In genomic region chr18:33194793-33195192, GRCh38 we compare ENCODE assay signal across 27 cellular contexts.
"Had no signal": no experiment of that assay in that cellular context is flagged by ENCODE, and none has a peak within 500 bp of the region (broad histone marks: within the 10 kb centered on the region; RNA-seq: fewer than 3 reads in every experiment).

No MANE protein-coding gene starts in this region.

- H3K36me3 ChIP-seq: stomach, suprapubic skin, thoracic aorta, thyroid gland, tibial artery, tibial nerve, transverse colon, upper lobe of left lung, upper lobe of right lung, uterus, vagina had no signal

- H3K27ac Mint-ChIP-seq: stimulated activated effector memory CD8-positive, alpha-beta T cell treated with anti-CD3 and anti-CD28 coated beads, Interleukin-12 subunit alpha, Interleukin-12 subunit beta, amount 100 ng/mL, for 72 hours; stimulated activated naive B cell treated with anti-CD40 and anti-IgM and Interleukin-4, amounts not matched to agents 10 μg/mL and 1 μg/mL and 100 μg/mL, for 72 hours; stimulated activated naive CD8-positive, alpha-beta T cell treated with anti-CD3 and anti-CD28 coated beads, Interleukin-15, amount 100 ng/mL, for 72 hours; stimulated activated naive CD8-positive, alpha-beta T cell treated with anti-CD3 and anti-CD28 coated beads, Interleukin-15, Interleukin-2, amounts not matched to agents 100 ng/mL and 50 ng/mL, for 24 hours; type B pancreatic cell had no signal

- H3K27me3 Mint-ChIP-seq: stimulated activated naive B cell treated with anti-CD40 and anti-IgM and Interleukin-4, amounts not matched to agents 10 μg/mL and 1 μg/mL and 100 μg/mL, for 72 hours; stimulated activated naive CD8-positive, alpha-beta T cell treated with anti-CD3 and anti-CD28 coated beads, Interleukin-15, amount 100 ng/mL, for 72 hours; stimulated activated naive CD8-positive, alpha-beta T cell treated with anti-CD3 and anti-CD28 coated beads, Interleukin-15, Interleukin-2, amounts not matched to agents 100 ng/mL and 50 ng/mL, for 24 hours had no signal

- H3K27ac ChIP-seq: stomach, suprapubic skin, testis, thoracic aorta, thyroid gland, tibial artery, tibial nerve, transverse colon, upper lobe of left lung, upper lobe of right lung, uterus, vagina had no signal

- DNase-seq: stimulated activated CD4-positive, alpha-beta T cell treated with anti-CD3 and anti-CD28 coated beads, Interleukin-2, amount 100 ng/mL, for 48 hours; stimulated activated CD4-positive, alpha-beta T cell treated with anti-CD3 and anti-CD28 coated beads, Interleukin-4, amount 100 ng/mL, for 1 hour; stimulated activated CD4-positive, alpha-beta T cell treated with anti-CD3 and anti-CD28 coated beads, Interleukin-4, amount 100 ng/mL, for 24 hours; stimulated activated CD4-positive, alpha-beta T cell treated with anti-CD3 and anti-CD28 coated beads, Interleukin-4, amount 100 ng/mL, for 4 hours; stimulated activated CD8-positive, alpha-beta memory T cell treated with anti-CD3 and anti-CD28 coated beads, Interleukin-4, amount 100 ng/mL, for 48 hours; stimulated activated naive B cell treated with anti-CD40 and anti-IgM and Interleukin-4, amounts not matched to agents 10 μg/mL and 1 μg/mL and 100 μg/mL, for 72 hours; stimulated activated naive CD4-positive, alpha-beta T cell; stimulated activated naive CD4-positive, alpha-beta T cell treated with Interleukin-2 at 50 U/mL for 16 hours; stimulated activated naive CD8-positive, alpha-beta T cell treated with anti-CD3 and anti-CD28 coated beads, Interleukin-15, amount 100 ng/mL, for 72 hours; stimulated activated naive CD8-positive, alpha-beta T cell treated with anti-CD3 and anti-CD28 coated beads, Interleukin-15, Interleukin-2, amounts not matched to agents 100 U/mL and 50 U/mL, for 24 hours; stomach; substantia nigra; testis; thyroid gland; tibial artery; transverse colon; trophoblast cell; upper lobe of left lung; upper lobe of right lung; uterus had no signal

- H3K4me3 ChIP-seq: stomach, suprapubic skin, testis, thoracic aorta, thyroid gland, tibial artery, tibial nerve, transverse colon, upper lobe of left lung, upper lobe of right lung, uterus, vagina had no signal

- H3K4me1 ChIP-seq: stomach, suprapubic skin, testis, thyroid gland, tibial artery, tibial nerve, transverse colon, upper lobe of left lung, upper lobe of right lung, uterus, vagina had no signal

- H3K36me3 Mint-ChIP-seq: stimulated activated effector memory CD8-positive, alpha-beta T cell treated with anti-CD3 and anti-CD28 coated beads, Interleukin-12 subunit alpha, Interleukin-12 subunit beta, amount 100 ng/mL, for 72 hours; stimulated activated naive B cell treated with anti-CD40 and anti-IgM and Interleukin-4, amounts not matched to agents 10 μg/mL and 1 μg/mL and 100 μg/mL, for 72 hours; type B pancreatic cell had no signal

- H3K4me3 Mint-ChIP-seq: stimulated activated effector memory CD8-positive, alpha-beta T cell treated with anti-CD3 and anti-CD28 coated beads, Interleukin-12 subunit alpha, Interleukin-12 subunit beta, amount 100 ng/mL, for 72 hours; stimulated activated naive B cell treated with anti-CD40 and anti-IgM and Interleukin-4, amounts not matched to agents 10 μg/mL and 1 μg/mL and 100 μg/mL, for 72 hours; stimulated activated naive CD8-positive, alpha-beta T cell treated with anti-CD3 and anti-CD28 coated beads, Interleukin-15, amount 100 ng/mL, for 72 hours; stimulated activated naive CD8-positive, alpha-beta T cell treated with anti-CD3 and anti-CD28 coated beads, Interleukin-15, Interleukin-2, amounts not matched to agents 100 ng/mL and 50 ng/mL, for 24 hours; type B pancreatic cell had no signal

- H3K4me1 Mint-ChIP-seq: stimulated activated effector memory CD8-positive, alpha-beta T cell treated with anti-CD3 and anti-CD28 coated beads, Interleukin-12 subunit alpha, Interleukin-12 subunit beta, amount 100 ng/mL, for 72 hours; stimulated activated naive B cell treated with anti-CD40 and anti-IgM and Interleukin-4, amounts not matched to agents 10 μg/mL and 1 μg/mL and 100 μg/mL, for 72 hours; stimulated activated naive CD8-positive, alpha-beta T cell treated with anti-CD3 and anti-CD28 coated beads, Interleukin-15, amount 100 ng/mL, for 72 hours had no signal

- H3K9me3 Mint-ChIP-seq: stimulated activated naive B cell treated with anti-CD40 and anti-IgM and Interleukin-4, amounts not matched to agents 10 μg/mL and 1 μg/mL and 100 μg/mL, for 72 hours; stimulated activated naive CD8-positive, alpha-beta T cell treated with anti-CD3 and anti-CD28 coated beads, Interleukin-15, Interleukin-2, amounts not matched to agents 100 ng/mL and 50 ng/mL, for 24 hours; type B pancreatic cell had no signal

- ATAC-seq: stimulated activated effector memory CD8-positive, alpha-beta T cell treated with anti-CD3 and anti-CD28 coated beads, Interleukin-12 subunit alpha, Interleukin-12 subunit beta, amount 100 ng/mL, for 72 hours; stimulated activated naive B cell treated with anti-CD40 and anti-IgM and Interleukin-4, amounts not matched to agents 10 μg/mL and 1 μg/mL and 100 μg/mL, for 72 hours; stimulated activated naive CD8-positive, alpha-beta T cell treated with anti-CD3 and anti-CD28 coated beads, Interleukin-15, amount 100 ng/mL, for 72 hours; stimulated activated naive CD8-positive, alpha-beta T cell treated with anti-CD3 and anti-CD28 coated beads, Interleukin-15, Interleukin-2, amounts not matched to agents 100 U/mL and 50 U/mL, for 24 hours; upper lobe of right lung had no signal

- H3K27me3 ChIP-seq: stomach, suprapubic skin, testis, thyroid gland, tibial artery, tibial nerve, transverse colon, upper lobe of left lung, upper lobe of right lung, uterus, vagina had no signal

- H3K9me3 ChIP-seq: stomach, suprapubic skin, testis, thoracic aorta, thyroid gland, tibial artery, tibial nerve, transverse colon, upper lobe of left lung, upper lobe of right lung, uterus, vagina had no signal
